In the genomic region with DNA sequence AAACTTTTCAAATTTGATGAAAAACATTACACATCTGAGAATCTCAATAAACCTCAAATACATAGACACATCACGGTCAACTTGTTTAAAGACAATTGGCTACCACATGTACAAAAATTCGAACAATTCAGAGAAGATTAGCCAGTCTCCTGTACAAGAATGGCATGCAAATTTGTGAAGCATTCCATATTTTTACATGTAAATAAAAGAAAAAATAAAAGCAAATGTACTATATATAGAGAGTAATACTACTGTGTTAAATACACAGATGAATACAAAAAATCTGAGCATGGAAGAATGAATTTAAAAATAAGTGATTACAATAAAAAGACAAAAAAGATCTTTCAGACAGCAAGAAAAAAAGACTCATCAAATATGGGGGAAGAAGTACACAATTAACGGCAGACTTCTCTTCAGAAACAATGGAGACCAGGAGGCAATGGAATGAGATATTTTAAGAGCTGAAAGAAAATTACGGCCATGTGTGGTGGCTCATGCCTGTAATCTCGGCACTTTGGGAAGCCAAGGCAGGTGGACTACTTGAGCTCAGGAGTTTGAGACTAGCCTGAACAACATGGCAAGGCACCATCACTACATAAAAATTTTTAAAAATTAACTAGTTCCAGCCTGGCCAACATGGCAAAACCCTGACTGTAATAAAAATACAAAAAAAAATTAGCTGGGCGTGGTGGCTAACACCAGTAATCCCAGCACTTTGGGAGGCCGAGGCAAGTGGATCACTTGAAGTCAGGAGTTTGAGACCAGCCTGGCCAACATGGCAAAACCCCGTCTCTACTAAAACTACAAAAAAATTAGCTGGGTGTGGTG, we compare ENCODE assay signal across 1 cellular context.
TF ChIP-seq lines count a peak whose summit lies in the region.

No MANE protein-coding gene starts in this region.

TF ChIP-seq in K562, 482 proteins besides CTCF, POLR2A, EP300 and RAD21 (continued from another document):
- TF ChIP-seq, protein P1, sequence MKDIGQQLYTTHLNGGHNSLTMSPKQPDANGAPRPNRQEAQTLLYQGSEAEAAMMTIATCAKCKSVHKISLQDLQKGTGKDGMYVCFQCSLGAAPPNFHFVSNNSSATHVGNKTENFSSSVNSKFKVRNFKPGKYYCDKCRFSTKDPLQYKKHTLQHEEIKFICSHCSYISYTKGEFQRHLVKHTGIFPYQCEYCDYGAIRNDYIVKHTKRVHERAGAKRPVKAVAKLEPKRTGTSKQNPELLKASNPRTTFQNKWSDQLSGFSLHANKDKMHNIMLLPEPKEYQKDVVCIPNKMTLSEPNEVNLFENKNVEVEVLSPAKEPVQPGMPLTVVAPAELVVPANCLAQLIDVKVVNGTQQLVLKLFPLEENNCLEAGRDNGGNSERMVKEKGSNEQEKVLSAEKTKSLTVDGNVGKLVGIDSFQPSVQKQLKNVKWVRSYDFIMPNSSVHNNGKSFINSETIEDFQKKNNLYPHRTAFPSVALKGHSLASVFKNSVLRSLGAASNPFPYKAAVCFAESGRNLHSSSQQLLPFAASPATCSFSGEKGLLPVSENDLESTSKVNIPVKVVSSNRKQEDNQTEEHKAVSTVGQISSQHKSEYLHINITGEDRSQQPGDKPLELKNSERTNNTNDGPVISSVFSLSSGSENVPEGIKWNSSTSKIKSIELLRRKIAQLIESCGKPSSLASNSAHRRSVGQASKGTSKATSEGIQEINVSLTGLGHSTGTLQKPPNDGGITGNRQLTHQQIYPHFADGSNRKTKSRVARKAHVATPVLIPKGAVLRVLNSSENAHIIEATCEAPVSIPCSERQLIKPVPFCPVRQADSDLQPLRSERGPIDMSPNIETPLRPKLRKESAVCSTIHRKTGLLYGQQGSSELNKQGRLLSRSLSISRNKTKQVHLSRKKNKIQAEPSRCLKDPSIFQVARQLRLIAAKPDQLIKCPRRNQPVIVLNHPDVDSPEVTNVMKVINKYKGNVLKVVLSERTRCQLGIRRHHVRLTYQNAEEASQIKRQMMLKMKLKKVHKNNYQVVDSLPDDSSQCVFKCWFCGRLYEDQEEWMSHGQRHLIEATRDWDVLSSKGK (CRISPR knock-in tag; IDR thresholded peaks at IDR 0.05): no peak
- TF ChIP-seq TCF15 (CRISPR knock-in tag; IDR thresholded peaks at IDR 0.05) (no peak), TRIM24 (IDR thresholded peaks at IDR 0.05) (peak; percentile 88 to 94), SNAPC5 (CRISPR knock-in tag; IDR thresholded peaks at IDR 0.05) (no peak), ZNF57 (CRISPR knock-in tag; IDR thresholded peaks at IDR 0.05) (no peak), POLR2H (tag; IDR thresholded peaks at IDR 0.05; ENCODE audit: low read depth) (no peak), NCOA4 (IDR thresholded peaks at IDR 0.05; ENCODE audit: partially characterized antibody) (no peak), RB1 (IDR thresholded peaks at IDR 0.05; ENCODE audit: low read depth) (no peak), JUNB (CRISPR knock-in tag; conservative IDR thresholded peaks at IDR 0.05) (no peak), RBM15 (IDR thresholded peaks at IDR 0.05; ENCODE audit: insufficient read depth, low read length) (no peak), ZNF79 (CRISPR knock-in tag; IDR thresholded peaks at IDR 0.05; ENCODE audit: low read depth) (no peak), GTF2A2 (tag; IDR thresholded peaks at IDR 0.05) (no peak), CBX3 (IDR thresholded peaks at IDR 0.05; ENCODE audit: borderline replicate concordance in 1 of 2, low read length in 2 of 2) (peak in 1 of 2 experiments; percentile 100; a peak in 2 of 3 replicates), PRMT5 (CRISPR knock-in tag; IDR thresholded peaks at IDR 0.05) (no peak), HDGF (IDR thresholded peaks at IDR 0.05) (no peak), TOE1 (IDR thresholded peaks at IDR 0.05; ENCODE audit: borderline replicate concordance) (no peak), TOE1 (CRISPR knock-in tag; IDR thresholded peaks at IDR 0.05; ENCODE audit: borderline replicate concordance, low read depth) (no peak), CEBPB (tag; IDR thresholded peaks at IDR 0.05) (no peak), TGIF2 (CRISPR knock-in tag; IDR thresholded peaks at IDR 0.05) (no peak), DEAF1 (CRISPR knock-in tag; IDR thresholded peaks at IDR 0.05) (no peak), NCOA1 (IDR thresholded peaks at IDR 0.05; ENCODE audit: low read depth) (0 out of 2 replicates have a peak, but pooled peaks have one; percentile 32), FOXJ2 (tag; IDR thresholded peaks at IDR 0.05) (no peak), KDM4B (IDR thresholded peaks at IDR 0.05; ENCODE audit: borderline replicate concordance in 2 of 2, low read depth in 1 of 2) (no peak), NR2C2 (CRISPR knock-in tag; IDR thresholded peaks at IDR 0.05) (no peak), NR2C2 (tag; IDR thresholded peaks at IDR 0.05) (no peak), MEF2A (IDR thresholded peaks at IDR 0.05; ENCODE audit: control insufficient read depth, low read depth, low read length) (peak; percentile 64; the same call in 1 of the 2 replicates), WHSC1 (IDR thresholded peaks at IDR 0.05; ENCODE audit: low read length) (no peak), NONO (IDR thresholded peaks at IDR 0.05; ENCODE audit: low read depth in 2 of 2, low read length in 1 of 2) (no peak), NELFE (IDR thresholded peaks at IDR 0.05; ENCODE audit: insufficient read depth, insufficient read length) (no peak)
- TF ChIP-seq, protein P2, sequence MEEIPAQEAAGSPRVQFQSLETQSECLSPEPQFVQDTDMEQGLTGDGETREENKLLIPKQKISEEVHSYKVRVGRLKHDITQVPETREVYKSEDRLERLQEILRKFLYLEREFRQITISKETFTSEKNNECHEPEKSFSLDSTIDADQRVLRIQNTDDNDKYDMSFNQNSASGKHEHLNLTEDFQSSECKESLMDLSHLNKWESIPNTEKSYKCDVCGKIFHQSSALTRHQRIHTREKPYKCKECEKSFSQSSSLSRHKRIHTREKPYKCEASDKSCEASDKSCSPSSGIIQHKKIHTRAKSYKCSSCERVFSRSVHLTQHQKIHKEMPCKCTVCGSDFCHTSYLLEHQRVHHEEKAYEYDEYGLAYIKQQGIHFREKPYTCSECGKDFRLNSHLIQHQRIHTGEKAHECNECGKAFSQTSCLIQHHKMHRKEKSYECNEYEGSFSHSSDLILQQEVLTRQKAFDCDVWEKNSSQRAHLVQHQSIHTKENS (CRISPR knock-in tag; IDR thresholded peaks at IDR 0.05): no peak
- TF ChIP-seq, protein P3, sequence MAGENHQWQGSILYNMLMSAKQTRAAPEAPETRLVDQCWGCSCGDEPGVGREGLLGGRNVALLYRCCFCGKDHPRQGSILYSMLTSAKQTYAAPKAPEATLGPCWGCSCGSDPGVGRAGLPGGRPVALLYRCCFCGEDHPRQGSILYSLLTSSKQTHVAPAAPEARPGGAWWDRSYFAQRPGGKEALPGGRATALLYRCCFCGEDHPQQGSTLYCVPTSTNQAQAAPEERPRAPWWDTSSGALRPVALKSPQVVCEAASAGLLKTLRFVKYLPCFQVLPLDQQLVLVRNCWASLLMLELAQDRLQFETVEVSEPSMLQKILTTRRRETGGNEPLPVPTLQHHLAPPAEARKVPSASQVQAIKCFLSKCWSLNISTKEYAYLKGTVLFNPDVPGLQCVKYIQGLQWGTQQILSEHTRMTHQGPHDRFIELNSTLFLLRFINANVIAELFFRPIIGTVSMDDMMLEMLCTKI (IDR thresholded peaks at IDR 0.05; ENCODE audit: partially characterized antibody): no peak
- TF ChIP-seq, protein P4, sequence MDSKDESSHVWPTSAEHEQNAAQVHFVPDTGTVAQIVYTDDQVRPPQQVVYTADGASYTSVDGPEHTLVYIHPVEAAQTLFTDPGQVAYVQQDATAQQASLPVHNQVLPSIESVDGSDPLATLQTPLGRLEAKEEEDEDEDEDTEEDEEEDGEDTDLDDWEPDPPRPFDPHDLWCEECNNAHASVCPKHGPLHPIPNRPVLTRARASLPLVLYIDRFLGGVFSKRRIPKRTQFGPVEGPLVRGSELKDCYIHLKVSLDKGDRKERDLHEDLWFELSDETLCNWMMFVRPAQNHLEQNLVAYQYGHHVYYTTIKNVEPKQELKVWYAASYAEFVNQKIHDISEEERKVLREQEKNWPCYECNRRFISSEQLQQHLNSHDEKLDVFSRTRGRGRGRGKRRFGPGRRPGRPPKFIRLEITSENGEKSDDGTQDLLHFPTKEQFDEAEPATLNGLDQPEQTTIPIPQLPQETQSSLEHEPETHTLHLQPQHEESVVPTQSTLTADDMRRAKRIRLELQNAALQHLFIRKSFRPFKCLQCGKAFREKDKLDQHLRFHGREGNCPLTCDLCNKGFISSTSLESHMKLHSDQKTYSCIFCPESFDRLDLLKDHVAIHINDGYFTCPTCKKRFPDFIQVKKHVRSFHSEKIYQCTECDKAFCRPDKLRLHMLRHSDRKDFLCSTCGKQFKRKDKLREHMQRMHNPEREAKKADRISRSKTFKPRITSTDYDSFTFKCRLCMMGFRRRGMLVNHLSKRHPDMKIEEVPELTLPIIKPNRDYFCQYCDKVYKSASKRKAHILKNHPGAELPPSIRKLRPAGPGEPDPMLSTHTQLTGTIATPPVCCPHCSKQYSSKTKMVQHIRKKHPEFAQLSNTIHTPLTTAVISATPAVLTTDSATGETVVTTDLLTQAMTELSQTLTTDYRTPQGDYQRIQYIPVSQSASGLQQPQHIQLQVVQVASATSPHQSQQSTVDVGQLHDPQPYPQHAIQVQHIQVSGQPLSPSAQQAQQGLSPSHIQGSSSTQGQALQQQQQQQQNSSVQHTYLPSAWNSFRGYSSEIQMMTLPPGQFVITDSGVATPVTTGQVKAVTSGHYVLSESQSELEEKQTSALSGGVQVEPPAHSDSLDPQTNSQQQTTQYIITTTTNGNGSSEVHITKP (IDR thresholded peaks at IDR 0.05; ENCODE audit: partially characterized antibody): no peak
- TF ChIP-seq, protein P5, sequence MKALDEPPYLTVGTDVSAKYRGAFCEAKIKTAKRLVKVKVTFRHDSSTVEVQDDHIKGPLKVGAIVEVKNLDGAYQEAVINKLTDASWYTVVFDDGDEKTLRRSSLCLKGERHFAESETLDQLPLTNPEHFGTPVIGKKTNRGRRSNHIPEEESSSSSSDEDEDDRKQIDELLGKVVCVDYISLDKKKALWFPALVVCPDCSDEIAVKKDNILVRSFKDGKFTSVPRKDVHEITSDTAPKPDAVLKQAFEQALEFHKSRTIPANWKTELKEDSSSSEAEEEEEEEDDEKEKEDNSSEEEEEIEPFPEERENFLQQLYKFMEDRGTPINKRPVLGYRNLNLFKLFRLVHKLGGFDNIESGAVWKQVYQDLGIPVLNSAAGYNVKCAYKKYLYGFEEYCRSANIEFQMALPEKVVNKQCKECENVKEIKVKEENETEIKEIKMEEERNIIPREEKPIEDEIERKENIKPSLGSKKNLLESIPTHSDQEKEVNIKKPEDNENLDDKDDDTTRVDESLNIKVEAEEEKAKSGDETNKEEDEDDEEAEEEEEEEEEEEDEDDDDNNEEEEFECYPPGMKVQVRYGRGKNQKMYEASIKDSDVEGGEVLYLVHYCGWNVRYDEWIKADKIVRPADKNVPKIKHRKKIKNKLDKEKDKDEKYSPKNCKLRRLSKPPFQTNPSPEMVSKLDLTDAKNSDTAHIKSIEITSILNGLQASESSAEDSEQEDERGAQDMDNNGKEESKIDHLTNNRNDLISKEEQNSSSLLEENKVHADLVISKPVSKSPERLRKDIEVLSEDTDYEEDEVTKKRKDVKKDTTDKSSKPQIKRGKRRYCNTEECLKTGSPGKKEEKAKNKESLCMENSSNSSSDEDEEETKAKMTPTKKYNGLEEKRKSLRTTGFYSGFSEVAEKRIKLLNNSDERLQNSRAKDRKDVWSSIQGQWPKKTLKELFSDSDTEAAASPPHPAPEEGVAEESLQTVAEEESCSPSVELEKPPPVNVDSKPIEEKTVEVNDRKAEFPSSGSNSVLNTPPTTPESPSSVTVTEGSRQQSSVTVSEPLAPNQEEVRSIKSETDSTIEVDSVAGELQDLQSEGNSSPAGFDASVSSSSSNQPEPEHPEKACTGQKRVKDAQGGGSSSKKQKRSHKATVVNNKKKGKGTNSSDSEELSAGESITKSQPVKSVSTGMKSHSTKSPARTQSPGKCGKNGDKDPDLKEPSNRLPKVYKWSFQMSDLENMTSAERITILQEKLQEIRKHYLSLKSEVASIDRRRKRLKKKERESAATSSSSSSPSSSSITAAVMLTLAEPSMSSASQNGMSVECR (CRISPR knock-in tag; IDR thresholded peaks at IDR 0.05): no peak
TF ChIP-seq in K562: peak in this region for 31.
